Comparison of ENCODE assay signal across 18 cellular contexts in the genomic region with DNA sequence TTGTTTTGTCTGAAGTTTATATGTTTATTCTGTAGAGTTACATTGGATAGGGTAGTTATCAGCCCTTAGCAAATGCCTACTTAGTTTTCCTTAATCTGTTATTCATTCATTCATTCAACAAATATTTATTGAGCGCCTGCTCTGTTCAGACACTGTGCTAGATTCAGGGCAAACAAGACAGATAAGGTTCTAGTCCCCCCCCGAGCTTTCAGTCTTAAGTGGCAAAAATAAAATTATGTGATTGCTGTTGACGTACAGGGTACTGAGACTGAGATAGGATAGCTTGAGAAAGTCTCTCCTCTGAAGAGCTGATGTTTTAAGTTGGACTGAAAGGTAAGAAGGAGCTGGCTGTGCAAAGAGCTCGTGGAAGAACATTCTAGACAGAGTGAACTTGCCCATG.
"Had no signal": no experiment of that assay in that cellular context is flagged by ENCODE, and none has a peak within 500 bp of the region (broad histone marks: within the 10 kb centered on the region; RNA-seq: fewer than 3 reads in every experiment).

No MANE protein-coding gene starts in this region.

- DNase-seq: activated CD4-positive, alpha-beta T cell treated with anti-CD3 and anti-CD28 coated beads, Interleukin-2, amount 50 U/mL, for 48 hours; activated CD4-positive, CD25-positive, alpha-beta regulatory T cell treated with anti-CD3 and anti-CD28 coated beads, Interleukin-2, amount 50 U/mL, for 72 hours; activated effector memory CD4-positive, alpha-beta T cell treated with anti-CD3 and anti-CD28 coated beads, Interleukin-2, amount 50 U/mL, for 16 hours; activated naive CD8-positive, alpha-beta T cell treated with anti-CD3 and anti-CD28 coated beads for 36 hours; activated T-cell treated with anti-CD3 and anti-CD28 coated beads, Interleukin-2, amount 50 U/mL, for 4 hours; anterior cingulate cortex; cortex of kidney; effector CD8-positive, alpha-beta T cell; hypothalamus; lower lobe of right lung; naive thymus-derived CD4-positive, alpha-beta T cell; right lobe of liver; stimulated activated CD4-positive, alpha-beta T cell treated with anti-CD3 and anti-CD28 coated beads, Interleukin-4, amount 100 ng/mL, for 1 hour had no signal

- H3K27me3 ChIP-seq: cardiac muscle cell, right lobe of liver, vagina had no signal

- H3K27ac Mint-ChIP-seq: activated naive CD8-positive, alpha-beta T cell treated with anti-CD3 and anti-CD28 coated beads for 36 hours; naive thymus-derived CD4-positive, alpha-beta T cell; progenitor cell of endocrine pancreas; stimulated activated naive CD8-positive, alpha-beta T cell treated with anti-CD3 and anti-CD28 coated beads, Interleukin-15, Interleukin-2, amounts not matched to agents 100 ng/mL and 50 ng/mL, for 24 hours had no signal

- H3K36me3 Mint-ChIP-seq: activated naive CD8-positive, alpha-beta T cell treated with anti-CD3 and anti-CD28 coated beads for 36 hours; naive thymus-derived CD4-positive, alpha-beta T cell had no signal

- H3K9me3 Mint-ChIP-seq: activated naive CD8-positive, alpha-beta T cell treated with anti-CD3 and anti-CD28 coated beads for 36 hours; activated T-cell treated with anti-CD3 and anti-CD28 coated beads, Interleukin-2, amount 50 U/mL, for 4 hours; naive thymus-derived CD4-positive, alpha-beta T cell; stimulated activated naive CD8-positive, alpha-beta T cell treated with anti-CD3 and anti-CD28 coated beads, Interleukin-15, Interleukin-2, amounts not matched to agents 100 ng/mL and 50 ng/mL, for 24 hours had no signal

- ATAC-seq: activated T-cell treated with anti-CD3 and anti-CD28 coated beads, Interleukin-2, amount 50 U/mL, for 4 hours; lower lobe of right lung; naive thymus-derived CD4-positive, alpha-beta T cell; right lobe of liver had no signal

- H3K27me3 Mint-ChIP-seq: activated naive CD8-positive, alpha-beta T cell treated with anti-CD3 and anti-CD28 coated beads for 36 hours; progenitor cell of endocrine pancreas; stimulated activated naive CD8-positive, alpha-beta T cell treated with anti-CD3 and anti-CD28 coated beads, Interleukin-15, Interleukin-2, amounts not matched to agents 100 ng/mL and 50 ng/mL, for 24 hours had no signal

- H3K4me3 ChIP-seq: cardiac muscle cell, lower lobe of right lung, right lobe of liver, vagina had no signal

- H3K27ac ChIP-seq: cardiac muscle cell, epithelial cell of prostate, lower lobe of right lung, right lobe of liver, vagina had no signal

- H3K9me3 ChIP-seq: lower lobe of right lung, right lobe of liver, vagina had no signal

- H3K4me3 Mint-ChIP-seq: activated naive CD8-positive, alpha-beta T cell treated with anti-CD3 and anti-CD28 coated beads for 36 hours; activated T-cell treated with anti-CD3 and anti-CD28 coated beads, Interleukin-2, amount 50 U/mL, for 4 hours; naive thymus-derived CD4-positive, alpha-beta T cell; stimulated activated naive CD8-positive, alpha-beta T cell treated with anti-CD3 and anti-CD28 coated beads, Interleukin-15, Interleukin-2, amounts not matched to agents 100 ng/mL and 50 ng/mL, for 24 hours had no signal

- H3K36me3 ChIP-seq: cardiac muscle cell, lower lobe of right lung, right lobe of liver, vagina had no signal

- H3K4me1 Mint-ChIP-seq: activated naive CD8-positive, alpha-beta T cell treated with anti-CD3 and anti-CD28 coated beads for 36 hours; naive thymus-derived CD4-positive, alpha-beta T cell had no signal
